ENCODE assay signal across 28 cellular contexts in the genomic region with DNA sequence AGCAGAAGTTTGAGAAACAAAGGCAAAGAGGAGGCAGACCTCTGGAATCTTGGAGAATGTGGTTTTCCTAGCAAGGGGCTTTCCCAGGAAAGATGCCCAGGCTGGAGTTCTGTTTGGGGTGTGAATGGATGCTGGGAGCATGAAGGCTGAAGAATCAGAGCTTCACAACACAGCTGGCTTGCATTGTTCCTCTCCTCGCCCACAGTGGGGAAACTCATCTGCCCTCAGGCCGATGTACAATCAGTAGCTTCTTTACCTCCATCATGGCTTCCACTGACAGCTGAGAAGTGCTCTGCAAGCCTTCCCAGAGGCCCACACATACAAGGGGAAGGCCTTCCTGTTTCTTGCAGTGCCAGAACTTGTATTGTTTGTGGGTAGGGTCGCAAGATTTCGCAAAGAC.
"Had no signal": no experiment of that assay in that cellular context is flagged by ENCODE, and none has a peak within 500 bp of the region (broad histone marks: within the 10 kb centered on the region; RNA-seq: fewer than 3 reads in every experiment).

No MANE protein-coding gene starts in this region.

- H3K27ac Mint-ChIP-seq: activated CD4-positive, alpha-beta memory T cell treated with anti-CD3 and anti-CD28 coated beads, Interleukin-2, amount 10 ng/mL, durations not matched to agents 7 days and 5 days; activated CD4-positive, alpha-beta T cell treated with anti-CD3 and anti-CD28 coated beads, Interleukin-2, amount 10 ng/mL, durations not matched to agents 24 days and 14 days; activated naive CD4-positive, alpha-beta T cell treated with anti-CD3 and anti-CD28 coated beads, Interleukin-2, amount 50 U/mL, for 72 hours; activated T-helper 2 cell treated with anti-CD3 and anti-CD28 coated beads, Interferon-gamma antibody, Interleukin-2, Interleukin-4, amounts not matched to agents 10 μg/mL and 5 μg/mL and 100 μg/mL, durations not matched to agents 14 hours and 24 hours and 36 hours; immature natural killer cell; naive B cell; stimulated activated memory B cell treated with anti-CD40 and anti-IgM and Interleukin-4, amounts not matched to agents 10 μg/mL and 1 μg/mL and 100 μg/mL, for 72 hours; stimulated activated naive CD8-positive, alpha-beta T cell treated with anti-CD3 and anti-CD28 coated beads, Interleukin-15, amount 100 ng/mL, for 72 hours; T-helper 17 cell had no signal

- H3K79me2 ChIP-seq: hepatocyte had no signal

- DNase-seq: activated CD4-positive, alpha-beta memory T cell treated with anti-CD3 and anti-CD28 coated beads, Interleukin-2, amount 10 ng/mL, durations not matched to agents 7 days and 5 days; activated CD4-positive, alpha-beta T cell treated with anti-CD3 and anti-CD28 coated beads, Interleukin-2, amount 10 ng/mL, durations not matched to agents 24 days and 14 days; activated T-cell treated with anti-CD3 and anti-CD28 coated beads, Interleukin-2, amount 50 U/mL, for 48 hours; effector CD8-positive, alpha-beta T cell; gastrocnemius medialis; immature natural killer cell; left lung; lower lobe of right lung; naive B cell; nucleus accumbens; stimulated activated CD4-positive, alpha-beta T cell treated with anti-CD3 and anti-CD28 coated beads, Interleukin-1b, Interleukin-23, amount 100 ng/mL, for 48 hours; stimulated activated CD4-positive, alpha-beta T cell treated with anti-CD3 and anti-CD28 coated beads, Interleukin-4, amount 100 ng/mL, for 4 hours; stimulated activated CD8-positive, alpha-beta memory T cell treated with anti-CD3 and anti-CD28 coated beads, Interleukin-4, amount 100 ng/mL, for 48 hours; stimulated activated naive CD8-positive, alpha-beta T cell treated with anti-CD3 and anti-CD28 coated beads, Interleukin-15, amount 100 ng/mL, for 72 hours; T-helper 17 cell; T1000; thyroid gland; upper lobe of left lung; WERI-Rb-1 had no signal

- H3K27me3 ChIP-seq: gastrocnemius medialis, hepatocyte, left lung, right atrium auricular region, thyroid gland, upper lobe of left lung, vagina had no signal

- H3K36me3 Mint-ChIP-seq: activated naive CD4-positive, alpha-beta T cell treated with anti-CD3 and anti-CD28 coated beads, Interleukin-2, amount 50 U/mL, for 72 hours; immature natural killer cell; naive B cell; stimulated activated memory B cell treated with anti-CD40 and anti-IgM and Interleukin-4, amounts not matched to agents 10 μg/mL and 1 μg/mL and 100 μg/mL, for 72 hours had no signal

- H3K27ac ChIP-seq: gastrocnemius medialis, hepatocyte, left lung, lower lobe of right lung, right atrium auricular region, thyroid gland, upper lobe of left lung, vagina, WERI-Rb-1 had no signal

- H3K27me3 Mint-ChIP-seq: stimulated activated naive CD8-positive, alpha-beta T cell treated with anti-CD3 and anti-CD28 coated beads, Interleukin-15, amount 100 ng/mL, for 72 hours had no signal

- ATAC-seq: activated CD4-positive, CD25-positive, alpha-beta regulatory T cell treated with anti-CD3 and anti-CD28 coated beads, Interleukin-2, amount 50 U/mL, for 24 hours; activated naive CD4-positive, alpha-beta T cell treated with anti-CD3 and anti-CD28 coated beads, Interleukin-2, amount 50 U/mL, for 72 hours; gastrocnemius medialis; left lung; lower lobe of right lung; stimulated activated memory B cell treated with anti-CD40 and anti-IgM and Interleukin-4, amounts not matched to agents 10 μg/mL and 1 μg/mL and 100 μg/mL, for 72 hours; stimulated activated naive CD8-positive, alpha-beta T cell treated with anti-CD3 and anti-CD28 coated beads, Interleukin-15, amount 100 ng/mL, for 72 hours; T-helper 17 cell had no signal

- H2AFZ ChIP-seq: hepatocyte had no signal

- H3K36me3 ChIP-seq: gastrocnemius medialis, left lung, lower lobe of right lung, right atrium auricular region, thyroid gland, upper lobe of left lung, vagina, WERI-Rb-1 had no signal

- H3K9me3 Mint-ChIP-seq: activated CD4-positive, alpha-beta memory T cell treated with anti-CD3 and anti-CD28 coated beads, Interleukin-2, amount 10 ng/mL, durations not matched to agents 7 days and 5 days; activated CD4-positive, alpha-beta T cell treated with anti-CD3 and anti-CD28 coated beads, Interleukin-2, amount 10 ng/mL, durations not matched to agents 24 days and 14 days; activated naive CD4-positive, alpha-beta T cell treated with anti-CD3 and anti-CD28 coated beads, Interleukin-2, amount 50 U/mL, for 72 hours; activated T-helper 2 cell treated with anti-CD3 and anti-CD28 coated beads, Interferon-gamma antibody, Interleukin-2, Interleukin-4, amounts not matched to agents 10 μg/mL and 5 μg/mL and 100 μg/mL, durations not matched to agents 14 hours and 24 hours and 36 hours; central memory CD8-positive, alpha-beta T cell; immature natural killer cell had no signal

- H3K4me1 ChIP-seq: gastrocnemius medialis, left lung, lower lobe of right lung, right atrium auricular region, thyroid gland had no signal

- H3K4me3 ChIP-seq: gastrocnemius medialis, hepatocyte, left lung, lower lobe of right lung, right atrium auricular region, smooth muscle cell, thyroid gland, upper lobe of left lung, vagina had no signal

- H3K4me2 ChIP-seq: hepatocyte, smooth muscle cell had no signal

- H3K9me3 ChIP-seq: gastrocnemius medialis, left lung, lower lobe of right lung, right atrium auricular region, thyroid gland, upper lobe of left lung, vagina had no signal

- H3K4me3 Mint-ChIP-seq: activated CD4-positive, alpha-beta memory T cell treated with anti-CD3 and anti-CD28 coated beads, Interleukin-2, amount 10 ng/mL, durations not matched to agents 7 days and 5 days; activated CD4-positive, alpha-beta T cell treated with anti-CD3 and anti-CD28 coated beads, Interleukin-2, amount 10 ng/mL, durations not matched to agents 24 days and 14 days; central memory CD8-positive, alpha-beta T cell; immature natural killer cell; naive B cell; stimulated activated memory B cell treated with anti-CD40 and anti-IgM and Interleukin-4, amounts not matched to agents 10 μg/mL and 1 μg/mL and 100 μg/mL, for 72 hours; stimulated activated naive CD8-positive, alpha-beta T cell treated with anti-CD3 and anti-CD28 coated beads, Interleukin-15, amount 100 ng/mL, for 72 hours; T-helper 17 cell had no signal

- H3K4me1 Mint-ChIP-seq: activated CD4-positive, alpha-beta memory T cell treated with anti-CD3 and anti-CD28 coated beads, Interleukin-2, amount 10 ng/mL, durations not matched to agents 7 days and 5 days; activated CD4-positive, alpha-beta T cell treated with anti-CD3 and anti-CD28 coated beads, Interleukin-2, amount 10 ng/mL, durations not matched to agents 24 days and 14 days; central memory CD8-positive, alpha-beta T cell; immature natural killer cell; naive B cell; stimulated activated memory B cell treated with anti-CD40 and anti-IgM and Interleukin-4, amounts not matched to agents 10 μg/mL and 1 μg/mL and 100 μg/mL, for 72 hours had no signal
